In genomic region chr10:102422586-102423129, GRCh38 we compare ENCODE assay signal across 8 cellular contexts. TPM values are rescaled to one million over a fixed set of nuclear protein-coding genes. Genes with fewer than 3 reads are reported as not detected.
DNase-seq lines count a peak whose midpoint lies in the region; ATAC-seq and TF ChIP-seq lines count a peak whose summit lies in the region.

No MANE protein-coding gene starts in this region.

- H3K4me3 ChIP-seq in ascending aorta (peak overlapping the region; percentile 92 to 93), right cardiac atrium (ENCODE audit: low read length) (peak overlapping the region; percentile 58), Karpas-422 (ENCODE audit: low read length) (no peak overlapping the region)

- peaks cover 40% of the 10 kb centered on the region for H3K4me1 Mint-ChIP-seq in CD4-positive, alpha-beta T cell (ENCODE audit: low read depth)

- DNase-seq in CD4-positive, alpha-beta T cell: peak in 5 of 10 experiments; percentile 35 to 58 (median 39)
- DNase-seq in NOMO-1 treated with DMSO at 0.1 percent for 48 hours (lab: John Stamatoyannopoulos, UW; ENCODE audit: unreplicated experiment) (peak; percentile 72), ascending aorta (ENCODE audit: low spot score in 2 of 2) (peak in 1 of 2 donors; percentile 85), right cardiac atrium (peak; percentile 82 to 92 (median 91)), posterior cingulate gyrus (peak; percentile 54 to 96 (median 79)), Karpas-422 (no peak)

- H3K9me3 ChIP-seq in CD4-positive, alpha-beta T cell (ENCODE audit: control insufficient read depth, low read length): no peaks in the 10 kb centered on the region
- H3K9me3 ChIP-seq in ascending aorta: no peaks in the 10 kb centered on the region
- H3K9me3 ChIP-seq in right cardiac atrium (ENCODE audit: control insufficient read depth, low read length): no peaks in the 10 kb centered on the region
- H3K9me3 ChIP-seq in Karpas-422 (ENCODE audit: low read length): no peaks in the 10 kb centered on the region

- WGBS in right cardiac atrium: 7% methylated on average over 27 of the region's 27 CpGs

- H3K9ac ChIP-seq in Karpas-422 (ENCODE audit: low read length): no peak overlapping the region

- peak overlapping the region; percentile 99 for H3K4me3 Mint-ChIP-seq in CD4-positive, alpha-beta T cell

- no peak for ATAC-seq in CD4-positive, alpha-beta T cell (ENCODE audit: poor library complexity)
- peak; percentile 39 for ATAC-seq in GM19351 (IDR thresholded peaks at IDR 0.05; ENCODE audit: unreplicated experiment)
- ATAC-seq in right cardiac atrium: peak; percentile 62 to 65
- ATAC-seq in HG03520 (IDR thresholded peaks at IDR 0.05; ENCODE audit: unreplicated experiment): no peak

- H3K36me3 ChIP-seq in ascending aorta (peaks cover 11 to 15% of the 10 kb centered on the region in 2 donors), Karpas-422 (ENCODE audit: insufficient read depth, low read length) (no peaks in the 10 kb centered on the region)

- H3K4me1 ChIP-seq in ascending aorta (peaks cover 16 to 27% of the 10 kb centered on the region in 2 donors), right cardiac atrium (ENCODE audit: control insufficient read depth, insufficient read depth, low read length) (peaks cover 3% of the 10 kb centered on the region), Karpas-422 (ENCODE audit: low read length) (peaks cover 12% of the 10 kb centered on the region)

- CTCF ChIA-PET in CD4-positive, alpha-beta T cell (lab: Charles Lee): interaction anchor here (0.7 to 3.9 kb wide), 11 partner anchors 10 to 192 kb away, joined by 3 to 26 read pairs (median 7); partner anchors contain the start of genes C10orf95 and NFKB2

- no peaks in the 10 kb centered on the region for H3K9me2 ChIP-seq in Karpas-422 (replicated peaks; ENCODE audit: insufficient read depth, low read length)

- no peak overlapping the region for H2AFZ ChIP-seq in Karpas-422 (ENCODE audit: low read length)

- H3K4me2 ChIP-seq in Karpas-422 (ENCODE audit: low read depth, low read length, poor library complexity, severe bottlenecking): no peak overlapping the region

- no peaks in the 10 kb centered on the region for H3K79me2 ChIP-seq in Karpas-422 (ENCODE audit: low read length)

- peak overlapping the region; percentile 82 for H3K27ac Mint-ChIP-seq in CD4-positive, alpha-beta T cell

- peak; percentile 44 for TF ChIP-seq CTCF in CD4-positive, alpha-beta T cell (IDR thresholded peaks at IDR 0.05)
- peak; percentile 72 to 84 (median 76) for TF ChIP-seq CTCF in ascending aorta (IDR thresholded peaks at IDR 0.05)

- no peaks in the 10 kb centered on the region for H3K9me3 Mint-ChIP-seq in CD4-positive, alpha-beta T cell

- no peaks in the 10 kb centered on the region for H4K20me1 ChIP-seq in Karpas-422 (ENCODE audit: insufficient read depth, low read depth, low read length)

- intact Hi-C loops in CD4-positive, alpha-beta T cell (cut with DNase I, micrococcal nuclease): loop anchor here in 1 of 2 experiments (2.0 to 5.0 kb wide), 2 partner anchors 50 to 80 kb away; partner anchors contain the start of genes ACTR1A and SUFU
- intact Hi-C loops in ascending aorta (cut with DNase I): loop anchor here (1.0 kb wide), 1 partner anchor 28 kb away; no protein-coding TSS in a partner anchor
- intact Hi-C loops in right cardiac atrium (cut with DNase I): no loop called here
- intact Hi-C loops in posterior cingulate gyrus (cut with DNase I): loop anchor here (1.0 to 5.0 kb wide), 2 partner anchors 28 to 40 kb away; no protein-coding TSS in a partner anchor

- H3K27me3 ChIP-seq in CD4-positive, alpha-beta T cell (ENCODE audit: control insufficient read depth, insufficient read depth, low read length): peaks cover 9% of the 10 kb centered on the region
- H3K27me3 ChIP-seq in ascending aorta (peaks cover 8% of the 10 kb centered on the region), right cardiac atrium (ENCODE audit: control insufficient read depth, insufficient read depth) (no peaks in the 10 kb centered on the region), Karpas-422 (ENCODE audit: low read length) (no peaks in the 10 kb centered on the region)

- POLR2A ChIA-PET in CD4-positive, alpha-beta T cell (lab: Charles Lee): interaction anchor here (0.9 to 5.6 kb wide), 14 partner anchors 8 to 604 kb away, joined by 3 to 94 read pairs (median 22); partner anchors contain the start of genes ACTR1A, C10orf95, CUEDC2 and NFKB2

- H3K36me3 Mint-ChIP-seq in CD4-positive, alpha-beta T cell (ENCODE audit: low read depth): peaks cover 33% of the 10 kb centered on the region

- peak overlapping the region; percentile 65 for H3K27ac ChIP-seq in CD4-positive, alpha-beta T cell (ENCODE audit: low read depth, low read length)
- peak overlapping the region; percentile 85 to 86 for H3K27ac ChIP-seq in ascending aorta
- peak overlapping the region; percentile 40 for H3K27ac ChIP-seq in right cardiac atrium (ENCODE audit: low read length)
- H3K27ac ChIP-seq in Karpas-422 (ENCODE audit: low read length): no peak overlapping the region

- peaks cover 12% of the 10 kb centered on the region for H3K27me3 Mint-ChIP-seq in CD4-positive, alpha-beta T cell

RNA-seq across cellular contexts. Expression of gene FBXL15, which starts 2.0 kb away (rescaled TPM):
- 10 to 100 TPM; 10.2 to 10.4 TPM for total RNA-seq in CD4-positive, alpha-beta T cell
- total RNA-seq in ascending aorta (16.5 TPM), right cardiac atrium (10 to 100 TPM; 14.0 to 15.6 (median 14.4) TPM)
- polyA plus RNA-seq in right cardiac atrium: 14.4 TPM
- 2.4 and 3.6 TPM in 2 replicates for total RNA-seq in Karpas-422 (2014; rRNA removed; shearing (Covaris generic); ENCODE audit: low replicate concordance)

RNA-seq across cellular contexts. Expression of gene PSD, which starts 4.1 kb away (rescaled TPM):
- 10 to 100 TPM; 16.7 to 17.8 TPM for total RNA-seq in CD4-positive, alpha-beta T cell
- total RNA-seq in ascending aorta (not detected), right cardiac atrium (1 to 10 TPM; 4.6 to 9.4 (median 6.6) TPM)
- polyA plus RNA-seq in right cardiac atrium: 5.7 TPM
- total RNA-seq in Karpas-422 (2014; rRNA removed; shearing (Covaris generic); ENCODE audit: low replicate concordance): 0.19 and 0.61 TPM in 2 replicates

RNA-seq across cellular contexts. Expression of gene CUEDC2, which starts 9.7 kb away (rescaled TPM):
- 10 to 100 TPM; 25.5 to 25.6 TPM for total RNA-seq in CD4-positive, alpha-beta T cell
- total RNA-seq in ascending aorta (45.1 TPM), right cardiac atrium (10 to 100 TPM; 68.7 to 78.6 (median 71.6) TPM)
- polyA plus RNA-seq in right cardiac atrium: 94.6 TPM
- total RNA-seq in Karpas-422 (2014; rRNA removed; shearing (Covaris generic); ENCODE audit: low replicate concordance): 27.1 and 34.1 TPM in 2 replicates

RNA-seq across cellular contexts. Expression of gene NFKB2, which starts 27.2 kb away (rescaled TPM):
- 100 to 1,000 TPM; 240 to 256 TPM for total RNA-seq in CD4-positive, alpha-beta T cell
- 89.2 TPM for total RNA-seq in ascending aorta
- 10 to 100 TPM in 3 of 4 donors, 1 to 10 TPM in 1; 9.3 to 18.2 (median 15.3) TPM for total RNA-seq in right cardiac atrium
- 9.7 TPM for polyA plus RNA-seq in right cardiac atrium
- 3.1 and 7.4 TPM in 2 replicates for total RNA-seq in Karpas-422 (2014; rRNA removed; shearing (Covaris generic); ENCODE audit: low replicate concordance)

RNA-seq across cellular contexts. Expression of gene C10orf95, which starts 28.7 kb away (rescaled TPM):
- total RNA-seq in CD4-positive, alpha-beta T cell: under 1 TPM; 0.16 to 0.28 TPM
- not detected for total RNA-seq in ascending aorta
- total RNA-seq in right cardiac atrium: not detected
- 0.09 TPM for polyA plus RNA-seq in right cardiac atrium
- total RNA-seq in Karpas-422 (2014; rRNA removed; shearing (Covaris generic); ENCODE audit: low replicate concordance): 0.78 TPM in 1 of 2 replicates, not detected in the other

Comparison
In these comparisons a context has a peak if more than half of its experiments do, and no peak if none do; other contexts are left out.
1. ATAC-seq: peak in GM19351 (single experiment) and right cardiac atrium (2 of 2); none in CD4-positive, alpha-beta T cell (single experiment) and HG03520 (single experiment).
2. intact Hi-C loops: an anchor here in ascending aorta (1.0 kb wide) and posterior cingulate gyrus (1.0 to 5.0 kb wide); none called in right cardiac atrium.